ENCODE assay signal across 9 cellular contexts in genomic region chr6:42404494-42404893, GRCh38. TPM values are rescaled to one million over a fixed set of nuclear protein-coding genes. Genes with fewer than 3 reads are reported as not detected.
DNase-seq lines count a peak whose midpoint lies in the region; ATAC-seq and TF ChIP-seq lines count a peak whose summit lies in the region.
"Had no signal": no experiment of that assay in that cellular context is flagged by ENCODE, and none has a peak within 500 bp of the region (broad histone marks: within the 10 kb centered on the region; RNA-seq: fewer than 3 reads in every experiment).

No MANE protein-coding gene starts in this region.

- no peak overlapping the region for H2AK9ac ChIP-seq in IMR-90 (replicated peaks; ENCODE audit: low read depth, low read length, poor library complexity)

- H3K4me3 Mint-ChIP-seq in activated CD4-positive, alpha-beta memory T cell treated with anti-CD3 and anti-CD28 coated beads, Interleukin-2, amount 10 ng/mL, durations not matched to agents 7 days and 5 days, result peak overlapping the region; percentile 28

- no peak overlapping the region for H2BK15ac ChIP-seq in IMR-90 (ENCODE audit: low read depth, low read length)

- TF ChIP-seq POLR2A in IMR-90 (IDR thresholded peaks at IDR 0.05; ENCODE audit: low read depth, low read length) (no peak), spleen (IDR thresholded peaks at IDR 0.05) (no peak)

- H3K56ac ChIP-seq in IMR-90 (ENCODE audit: extremely low read depth, insufficient read depth, low read length), result peak overlapping the region; percentile 24; the same call in 1 of the 2 replicates

- H3K4ac ChIP-seq in IMR-90 (ENCODE audit: low read depth, low read length), result peak overlapping the region; percentile 70; the same call in 1 of the 2 replicates

- H3K36me3 ChIP-seq in IMR-90 (ENCODE audit: control insufficient read depth, insufficient read depth, low read length), result no peaks in the 10 kb centered on the region
- H3K36me3 ChIP-seq in spleen, result no peaks in the 10 kb centered on the region

- H3K36me3 Mint-ChIP-seq in activated CD4-positive, alpha-beta memory T cell treated with anti-CD3 and anti-CD28 coated beads, Interleukin-2, amount 10 ng/mL, durations not matched to agents 7 days and 5 days (ENCODE audit: low read depth), result peaks cover 18% of the 10 kb centered on the region

- H3K18ac ChIP-seq in IMR-90 (ENCODE audit: low read depth, low read length), result no peak overlapping the region

- peaks cover 69% of the 10 kb centered on the region for H3K4me1 Mint-ChIP-seq in activated CD4-positive, alpha-beta memory T cell treated with anti-CD3 and anti-CD28 coated beads, Interleukin-2, amount 10 ng/mL, durations not matched to agents 7 days and 5 days

- POLR2A ChIA-PET in IMR-90 (lab: Charles Lee; ENCODE audit: unreplicated experiment), result no interaction called here
- POLR2A ChIA-PET in activated CD4-positive, alpha-beta memory T cell treated with anti-CD3 and anti-CD28 coated beads, Interleukin-2, amount 10 ng/mL, durations not matched to agents 7 days and 5 days (lab: Charles Lee), result interaction anchor here (0.6 to 7.9 kb wide), 14 partner anchors 11 to 618 kb away, joined by 3 to 107 read pairs (median 4); partner anchors contain the start of genes TAF8 and TRERF1

- dilution Hi-C loops in IMR-90 (cut with HindIII; ENCODE audit: low sequenced_read_pairs, unreplicated experiment), result no loop called here

- peak overlapping the region; percentile 66 for H3K14ac ChIP-seq in IMR-90 (replicated peaks; ENCODE audit: low read depth, low read length)

- peak overlapping the region; percentile 59 for H2BK120ac ChIP-seq in IMR-90 (ENCODE audit: low read depth, low read length)

- H3K23ac ChIP-seq in IMR-90 (ENCODE audit: low read depth, low read length), result peak overlapping the region; percentile 3

- peaks cover 57% of the 10 kb centered on the region for H4K20me1 ChIP-seq in IMR-90 (ENCODE audit: insufficient read depth, low read length)

- peaks cover 52% of the 10 kb centered on the region for H3K9me1 ChIP-seq in IMR-90 (ENCODE audit: insufficient read depth, low read length)

- peak overlapping the region; percentile 75 for H3K27ac Mint-ChIP-seq in activated CD4-positive, alpha-beta memory T cell treated with anti-CD3 and anti-CD28 coated beads, Interleukin-2, amount 10 ng/mL, durations not matched to agents 7 days and 5 days

- peak overlapping the region in 1 of 2 experiments; percentile 76; a peak in 2 of 4 replicates for H4K8ac ChIP-seq in IMR-90 (ENCODE audit: low read depth in 2 of 2, low read length in 2 of 2)

- H2AFZ ChIP-seq in IMR-90 (replicated peaks; ENCODE audit: low read length, poor library complexity), result no peak overlapping the region

- WGBS in IMR-90 (ENCODE audit: extremely low coverage in 2 of 2, insufficient read length in 1 of 2), 2 experiments, result no CpG with 5 or more reads among the region's 5 CpGs
- 40 to 62% (median 52%) methylated on average over 5 of the region's 5 CpGs for WGBS in spleen, 5 donors

- BruUV-seq in IMR-90 (replicated peaks; lab: Mats Ljungman, UMichigan), result no TSS peak

- H3K27me3 ChIP-seq in IMR-90 (ENCODE audit: control insufficient read depth, insufficient read depth, low read length) (no peaks in the 10 kb centered on the region), spleen (replicated peaks in 1 of 7) (no peaks in the 10 kb centered on the region)

- H3K27ac ChIP-seq in IMR-90 (ENCODE audit: insufficient read depth, low read length) (peak overlapping the region; percentile 28), spleen (peak overlapping the region in 7 of 8 donors; percentile 5 to 65 (median 49))
- H3K27ac ChIP-seq: KMS-11 had no signal

- ATAC-seq in IMR-90 (ENCODE audit: low read depth), result peak; percentile 61
- ATAC-seq in HG02870 (IDR thresholded peaks at IDR 0.05; ENCODE audit: unreplicated experiment), result no peak

- H3K4me2 ChIP-seq in IMR-90 (ENCODE audit: low read depth, low read length), result peak overlapping the region; percentile 11; the same call in 1 of the 2 replicates
- H3K4me2 ChIP-seq: KMS-11 had no signal

- peak; percentile 68 for DNase-seq in IMR-90
- DNase-seq in activated CD4-positive, alpha-beta memory T cell treated with anti-CD3 and anti-CD28 coated beads, Interleukin-2, amount 10 ng/mL, durations not matched to agents 7 days and 5 days, result peak; percentile 55
- peak; percentile 75 to 91 for DNase-seq in foreskin fibroblast
- DNase-seq in spleen, result no peak
- no peak for DNase-seq in occipital lobe (lab: John Stamatoyannopoulos, UW)
- DNase-seq in NCI-H2171 (lab: John Stamatoyannopoulos, UW), result no peak
- DNase-seq in central memory CD4-positive, alpha-beta T cell, result no peak

- CTCF ChIA-PET in IMR-90 (lab: Yijun Ruan, JAX), result interaction anchor here (0.8 to 1.0 kb wide), 2 partner anchors 18 to 128 kb away, joined by 3 read pairs; no protein-coding TSS in a partner anchor
- CTCF ChIA-PET in activated CD4-positive, alpha-beta memory T cell treated with anti-CD3 and anti-CD28 coated beads, Interleukin-2, amount 10 ng/mL, durations not matched to agents 7 days and 5 days (lab: Charles Lee), result interaction anchor here (0.5 to 7.5 kb wide), 10 partner anchors 12 to 143 kb away, joined by 3 to 65 read pairs (median 4); no protein-coding TSS in a partner anchor

- no peak for TF ChIP-seq CTCF in IMR-90 (conservative IDR thresholded peaks at IDR 0.05; ENCODE audit: low read depth, low read length)
- TF ChIP-seq CTCF in foreskin fibroblast (IDR thresholded peaks at IDR 0.05; ENCODE audit: low read depth, low read length), result no peak
- no peak for TF ChIP-seq CTCF in spleen (IDR thresholded peaks at IDR 0.05 in 8 of 11, conservative IDR thresholded peaks at IDR 0.05 in 3 of 11)

- H3K4me1 ChIP-seq in IMR-90 (ENCODE audit: control insufficient read depth, insufficient read depth, low read length) (peaks cover 24% of the 10 kb centered on the region), spleen (peaks cover 10 to 84% (median 58%) of the 10 kb centered on the region in 6 donors)

- H3K27me3 Mint-ChIP-seq in activated CD4-positive, alpha-beta memory T cell treated with anti-CD3 and anti-CD28 coated beads, Interleukin-2, amount 10 ng/mL, durations not matched to agents 7 days and 5 days, result no peaks in the 10 kb centered on the region

- in situ Hi-C loops in IMR-90 (cut with MboI; ENCODE audit: low sequenced_read_pairs), result no loop called here

- H2BK5ac ChIP-seq in IMR-90 (ENCODE audit: low read depth, low read length, poor library complexity, severe bottlenecking), result peak overlapping the region; percentile 56

- no peak overlapping the region for H3K4me3 ChIP-seq in IMR-90 (ENCODE audit: insufficient read depth, low read depth, low read length)
- H3K4me3 ChIP-seq in foreskin fibroblast (ENCODE audit: low read depth in 1 of 2, low read length in 2 of 2), result no peak overlapping the region
- H3K4me3 ChIP-seq in spleen, result no peak overlapping the region

- H4K91ac ChIP-seq in IMR-90 (ENCODE audit: insufficient read depth, low read depth, low read length), result peak overlapping the region; percentile 57; the same call in 1 of the 2 replicates

- no peak overlapping the region; the same call in 1 of the 2 replicates for H4K5ac ChIP-seq in IMR-90 (ENCODE audit: low read depth, low read length)

- H2AK5ac ChIP-seq in IMR-90 (ENCODE audit: low read depth, low read length), result peak overlapping the region; percentile 12; the same call in 1 of the 2 replicates

- TF ChIP-seq RAD21 in IMR-90 (IDR thresholded peaks at IDR 0.05; ENCODE audit: low read length), result no peak

- no peaks in the 10 kb centered on the region for H3K9me3 ChIP-seq in IMR-90 (ENCODE audit: control insufficient read depth, insufficient read depth, low read length)
- no peaks in the 10 kb centered on the region for H3K9me3 ChIP-seq in spleen

- peak overlapping the region; percentile 36; the same call in 1 of the 2 replicates for H2BK20ac ChIP-seq in IMR-90 (ENCODE audit: low read depth, low read length)

- no peaks in the 10 kb centered on the region for H3K9me3 Mint-ChIP-seq in activated CD4-positive, alpha-beta memory T cell treated with anti-CD3 and anti-CD28 coated beads, Interleukin-2, amount 10 ng/mL, durations not matched to agents 7 days and 5 days

- H3K79me1 ChIP-seq in IMR-90 (ENCODE audit: low read depth in 1 of 2, low read length in 2 of 2), result peaks cover 67 to 88% of the 10 kb centered on the region in 2 experiments

- intact Hi-C loops in IMR-90 (cut with micrococcal nuclease), result no loop called here
- intact Hi-C loops in spleen (cut with DNase I; ENCODE audit: low total_unique reads), result no loop called here

- peak overlapping the region; percentile 7; the same call in 1 of the 2 replicates for H3K9ac ChIP-seq in IMR-90 (ENCODE audit: low read depth, low read length)
- H3K9ac ChIP-seq: KMS-11 had no signal

TF ChIP-seq in IMR-90, 13 proteins besides CTCF, POLR2A, EP300 and RAD21:
- TF ChIP-seq SMC3 (IDR thresholded peaks at IDR 0.05; ENCODE audit: low read depth, low read length) (no peak), ELK1 (IDR thresholded peaks at IDR 0.05; ENCODE audit: borderline replicate concordance, low read depth, low read length) (no peak), FOS (IDR thresholded peaks at IDR 0.05; ENCODE audit: low read depth, low read length) (peak; percentile 24; the same call in 1 of the 2 replicates)
TF ChIP-seq in IMR-90: peak in this region for 1.

RNA-seq across cellular contexts. Expression of gene TRERF1, which starts 47.2 kb away (rescaled TPM):
- total RNA-seq in IMR-90 (2012; rRNA removed), result 6.3 and 6.7 TPM in 2 replicates
- polyA plus RNA-seq in IMR-90 (2012; rRNA removed), result 9.9 and 11.1 TPM in 2 replicates
- 3.8 and 6.1 TPM in 2 replicates for polyA plus RNA-seq in IMR-90 (2012; cell fraction: cytosol; rRNA removed)
- 26.9 and 30.3 TPM in 2 replicates for polyA plus RNA-seq in IMR-90 (2012; cell fraction: nucleus; rRNA removed; ENCODE audit: low replicate concordance)
- total RNA-seq in activated CD4-positive, alpha-beta memory T cell treated with anti-CD3 and anti-CD28 coated beads, Interleukin-2, amount 10 ng/mL, durations not matched to agents 7 days and 5 days, result 10 to 100 TPM; 17.4 to 18.2 TPM
- total RNA-seq in spleen, result 10 to 100 TPM in 6 of 7 donors, 1 to 10 TPM in 1; 8.4 to 16.9 (median 14.3) TPM
- polyA plus RNA-seq in spleen, result 1 to 10 TPM; 1.5 to 3.0 (median 2.0) TPM
- 3.7 TPM for total RNA-seq in occipital lobe

Comparison
In these comparisons a context has a peak if more than half of its experiments do, and no peak if none do; other contexts are left out.
1. DNase-seq: peak in IMR-90 (single experiment), activated CD4-positive, alpha-beta memory T cell treated with anti-CD3 and anti-CD28 coated beads, Interleukin-2, amount 10 ng/mL, durations not matched to agents 7 days and 5 days (single experiment) and foreskin fibroblast (2 of 2); none in spleen (single experiment), occipital lobe (single experiment), NCI-H2171 (single experiment) and central memory CD4-positive, alpha-beta T cell (single experiment).